In the genomic region with DNA sequence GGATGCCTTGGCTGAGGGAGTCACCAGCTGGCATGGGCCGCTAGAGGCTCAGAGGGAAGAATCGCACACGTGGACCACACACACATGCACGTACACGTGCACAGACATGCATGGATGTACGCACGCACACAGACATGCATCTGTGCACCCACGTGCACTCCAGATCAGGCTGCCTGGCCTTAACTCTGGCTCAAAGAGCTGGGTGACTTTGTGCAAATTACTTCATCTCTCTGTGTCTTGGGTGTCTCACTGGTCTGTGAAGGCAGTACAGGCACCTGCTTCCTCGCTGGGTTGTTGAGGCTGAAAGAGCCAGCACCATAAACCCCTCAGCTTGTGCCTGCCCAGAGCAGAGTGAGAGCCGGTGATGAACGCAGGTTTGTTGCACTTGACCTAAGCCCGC, we compare ENCODE assay signal across 25 cellular contexts. TPM values are rescaled to one million over a fixed set of nuclear protein-coding genes. Genes with fewer than 3 reads are reported as not detected.
DNase-seq lines count a peak whose midpoint lies in the region; ATAC-seq, FAIRE-seq and TF ChIP-seq lines count a peak whose summit lies in the region.
"Had no signal": no experiment of that assay in that cellular context is flagged by ENCODE, and none has a peak within 500 bp of the region (broad histone marks: within the 10 kb centered on the region; RNA-seq: fewer than 3 reads in every experiment).

No MANE protein-coding gene starts in this region.

- intact Hi-C loops in CD8-positive, alpha-beta T cell (cut with DNase I, micrococcal nuclease) = no loop called here
- intact Hi-C loops in activated CD4-positive, alpha-beta memory T cell treated with anti-CD3 and anti-CD28 coated beads for 36 hours (cut with micrococcal nuclease) = loop anchor here (1.0 kb wide), 3 partner anchors 7 to 57 kb away; no protein-coding TSS in a partner anchor

- 0 out of 2 replicates have a peak overlapping the region, but pooled peaks have one; percentile 63 for H2BK15ac ChIP-seq in H1 (ENCODE audit: low read length)

- ATAC-seq in CD8-positive, alpha-beta T cell = no peak
- ATAC-seq in HG02798 (IDR thresholded peaks at IDR 0.05; ENCODE audit: poor library complexity, unreplicated experiment) = no peak
- ATAC-seq: left lobe of liver, pancreas had no signal

- no peak overlapping the region for H4K91ac ChIP-seq in H1 (replicated peaks; ENCODE audit: insufficient read length, low read length)

- no peak overlapping the region for H4K8ac ChIP-seq in H1 (ENCODE audit: extremely low read depth, insufficient read depth, low read length)

- POLR2A ChIA-PET in CD8-positive, alpha-beta T cell (lab: Charles Lee) = interaction anchor here (2.6 kb wide), 1 partner anchor 42 kb away, joined by 15 read pairs; no protein-coding TSS in a partner anchor
- POLR2A ChIA-PET in activated CD4-positive, alpha-beta memory T cell treated with anti-CD3 and anti-CD28 coated beads for 36 hours (lab: Charles Lee) = interaction anchor here (0.7 to 3.9 kb wide), 14 partner anchors 10 to 163 kb away, joined by 3 to 99 read pairs (median 4); a partner anchor contains a TSS
- POLR2A ChIA-PET in H1 (lab: Charles Lee; ENCODE audit: partially characterized antibody) = interaction anchor here (1.2 kb wide), 1 partner anchor 11 kb away, joined by 3 read pairs; no protein-coding TSS in a partner anchor

- no peaks in the 10 kb centered on the region for H3K27me3 ChIP-seq in CD8-positive, alpha-beta T cell (ENCODE audit: insufficient read depth, low read length)
- H3K27me3 ChIP-seq in H1 (replicated peaks in 1 of 4; ENCODE audit: control insufficient read depth in 3 of 4, extremely low read depth in 1 of 4, insufficient read depth in 3 of 4, low read length in 3 of 4) = peaks cover 0 to 17% (median 6%) of the 10 kb centered on the region in 4 experiments; a peak in 5 of 7 replicates
- peaks cover 10% of the 10 kb centered on the region for H3K27me3 ChIP-seq in GM23248 (replicated peaks; ENCODE audit: insufficient read depth)
- H3K27me3 ChIP-seq: ascending aorta, pancreas, right atrium auricular region had no signal

- H3K4me3 ChIP-seq in CD8-positive, alpha-beta T cell (ENCODE audit: low read depth, low read length) = no peak overlapping the region
- H3K4me3 ChIP-seq in H1 (ENCODE audit: extremely low read depth in 1 of 4, insufficient read depth in 2 of 4, low read depth in 3 of 4, low read length in 4 of 4) (no peak overlapping the region), GM23248 (no peak overlapping the region)
- H3K4me3 ChIP-seq: ascending aorta, dorsolateral prefrontal cortex, heart right ventricle, pancreas, right atrium auricular region had no signal

- DNase-seq in DMS 273 (lab: John Stamatoyannopoulos, UW; ENCODE audit: unreplicated experiment) = peak; percentile 22
- DNase-seq in DMS 273 treated with DMSO at 0.1 percent for 48 hours (lab: John Stamatoyannopoulos, UW) = no peak
- DNase-seq in CD8-positive, alpha-beta T cell = no peak
- DNase-seq in activated CD4-positive, alpha-beta memory T cell treated with anti-CD3 and anti-CD28 coated beads for 36 hours = no peak
- no peak for DNase-seq in H1 (ENCODE audit: low read depth in 1 of 2, low spot score in 2 of 2)
- DNase-seq in NCI-H2227 (lab: John Stamatoyannopoulos, UW; ENCODE audit: unreplicated experiment) = no peak
- no peak for DNase-seq in GM23248
- DNase-seq: activated effector memory CD4-positive, alpha-beta T cell treated with anti-CD3 and anti-CD28 coated beads, Interleukin-2, amount 50 U/mL, for 16 hours; caudate nucleus; dorsolateral prefrontal cortex; H7; heart right ventricle; NCI-H1417 treated with DMSO at 0.1 percent for 48 hours; NCI-H524 treated with DMSO at 0.1 percent for 48 hours; pancreas; SK-N-SH had no signal

- WGBS in H1 (ENCODE audit: extremely low coverage in 1 of 2, insufficient coverage in 1 of 2, insufficient read length in 1 of 2, insufficient replicate concordance in 2 of 2, low coverage in 1 of 2, low lambda C conversion rate in 2 of 2, missing lambda C conversion rate in 1 of 2), 2 experiments = 93% methylated on average over 12 of the region's 12 CpGs; no CpG with 5 or more reads in 1 of the 2 experiments
- 56 to 70% methylated on average over 12 of the region's 12 CpGs for WGBS in GM23248 (ENCODE audit: low coverage in 1 of 2, low lambda C conversion rate in 2 of 2, missing lambda C conversion rate in 2 of 2), 2 experiments

- no peaks in the 10 kb centered on the region for H3K36me3 ChIP-seq in CD8-positive, alpha-beta T cell (ENCODE audit: insufficient read depth, low read length)
- no peaks in the 10 kb centered on the region for H3K36me3 ChIP-seq in H1 (ENCODE audit: control insufficient read depth in 2 of 4, insufficient read depth in 4 of 4, low read length in 3 of 4)
- H3K36me3 ChIP-seq in GM23248 (ENCODE audit: low read depth) = no peaks in the 10 kb centered on the region
- H3K36me3 ChIP-seq: ascending aorta, heart right ventricle, pancreas, right atrium auricular region had no signal

- H3K9me3 Mint-ChIP-seq in CD8-positive, alpha-beta T cell = no peaks in the 10 kb centered on the region
- no peaks in the 10 kb centered on the region for H3K9me3 Mint-ChIP-seq in activated CD4-positive, alpha-beta memory T cell treated with anti-CD3 and anti-CD28 coated beads for 36 hours
- H3K9me3 Mint-ChIP-seq: nephron, type B pancreatic cell had no signal

- H3K4me2 ChIP-seq in H1 (ENCODE audit: insufficient read depth in 1 of 2, low read depth in 2 of 2, low read length in 2 of 2) (no peak overlapping the region), GM23248 (ENCODE audit: unreplicated experiment) (no peak overlapping the region)
- H3K4me2 ChIP-seq: SK-N-SH had no signal

- H4K5ac ChIP-seq in H1 (ENCODE audit: insufficient read length, low read depth, low read length) = no peak overlapping the region

- H3F3A ChIP-seq in GM23248 (ENCODE audit: insufficient read depth) = no peaks in the 10 kb centered on the region

- TF ChIP-seq CTCF in CD8-positive, alpha-beta T cell (IDR thresholded peaks at IDR 0.05) = no peak
- no peak for TF ChIP-seq CTCF in H1 (IDR thresholded peaks at IDR 0.05; ENCODE audit: control extremely low read depth in 1 of 3, insufficient read depth in 1 of 3, low read depth in 1 of 3, low read length in 3 of 3)

- no peak overlapping the region for H2BK20ac ChIP-seq in H1 (ENCODE audit: low read length)

- H3K9me3 ChIP-seq in CD8-positive, alpha-beta T cell (ENCODE audit: low read length) = no peaks in the 10 kb centered on the region
- H3K9me3 ChIP-seq in H1 (ENCODE audit: insufficient read depth in 2 of 2, low read depth in 1 of 2, low read length in 1 of 2) = no peaks in the 10 kb centered on the region
- no peaks in the 10 kb centered on the region for H3K9me3 ChIP-seq in GM23248 (ENCODE audit: low read depth)
- H3K9me3 ChIP-seq: ascending aorta, heart right ventricle, pancreas, right atrium auricular region, SK-N-SH had no signal

- no peak overlapping the region for H3K23ac ChIP-seq in H1 (ENCODE audit: insufficient read length)

- H2AK5ac ChIP-seq in H1 (ENCODE audit: low read depth, low read length) = no peak overlapping the region

- H3K14ac ChIP-seq in H1 (ENCODE audit: insufficient read length) = no peak overlapping the region

- no peak overlapping the region for H2BK5ac ChIP-seq in H1 (ENCODE audit: low read depth, low read length)

- H3K4me1 ChIP-seq in CD8-positive, alpha-beta T cell (ENCODE audit: insufficient read depth, low read length) = peaks cover 39% of the 10 kb centered on the region
- H3K4me1 ChIP-seq in H1 (replicated peaks in 1 of 4; ENCODE audit: control insufficient read depth in 3 of 4, insufficient read depth in 4 of 4, low read length in 3 of 4) (peaks cover 0 to 3% (median 2%) of the 10 kb centered on the region in 4 experiments; a peak in 3 of 7 replicates), GM23248 (ENCODE audit: insufficient read depth) (no peaks in the 10 kb centered on the region)
- H3K4me1 ChIP-seq: ascending aorta, pancreas, right atrium auricular region had no signal

- H3K18ac ChIP-seq in H1 (ENCODE audit: extremely low read depth, low read length) = no peak overlapping the region

- H3K4ac ChIP-seq in H1 (replicated peaks; ENCODE audit: insufficient read length, low read depth, low read length) = no peak overlapping the region

- peaks cover 31% of the 10 kb centered on the region for H3K4me1 Mint-ChIP-seq in CD8-positive, alpha-beta T cell (ENCODE audit: low read depth)
- peaks cover 69% of the 10 kb centered on the region for H3K4me1 Mint-ChIP-seq in activated CD4-positive, alpha-beta memory T cell treated with anti-CD3 and anti-CD28 coated beads for 36 hours (ENCODE audit: low read depth)

- H3K27ac ChIP-seq in CD8-positive, alpha-beta T cell (ENCODE audit: low read depth, low read length) = peak overlapping the region; percentile 77
- H3K27ac ChIP-seq in H1 (ENCODE audit: low read depth, low read length) (no peak overlapping the region), GM23248 (no peak overlapping the region)
- H3K27ac ChIP-seq: 22Rv1, ascending aorta, dorsolateral prefrontal cortex, pancreas, right atrium auricular region had no signal

- CTCF ChIA-PET in CD8-positive, alpha-beta T cell (lab: Charles Lee) = no interaction called here
- CTCF ChIA-PET in activated CD4-positive, alpha-beta memory T cell treated with anti-CD3 and anti-CD28 coated beads for 36 hours (lab: Charles Lee) = interaction anchor here (0.6 to 5.2 kb wide), 5 partner anchors 14 to 118 kb away, joined by 3 to 91 read pairs (median 24); no protein-coding TSS in a partner anchor
- CTCF ChIA-PET in H1 (lab: Charles Lee; ENCODE audit: partially characterized antibody) = interaction anchor here (1.5 to 2.1 kb wide), 3 partner anchors 19 to 46 kb away, joined by 4 to 9 read pairs (median 5); no protein-coding TSS in a partner anchor

- H4K20me1 ChIP-seq in H1 (replicated peaks in 1 of 2; ENCODE audit: control insufficient read depth in 1 of 2, insufficient read depth in 2 of 2, low read length in 2 of 2) = peaks cover 0 to 2% of the 10 kb centered on the region in 2 experiments
- no peaks in the 10 kb centered on the region for H4K20me1 ChIP-seq in GM23248 (ENCODE audit: insufficient read depth)

- H3K79me1 ChIP-seq in H1 (ENCODE audit: low read depth, low read length) = no peaks in the 10 kb centered on the region

- H3K36me3 Mint-ChIP-seq in CD8-positive, alpha-beta T cell = no peaks in the 10 kb centered on the region
- H3K36me3 Mint-ChIP-seq in activated CD4-positive, alpha-beta memory T cell treated with anti-CD3 and anti-CD28 coated beads for 36 hours = peaks cover 17% of the 10 kb centered on the region
- H3K36me3 Mint-ChIP-seq: type B pancreatic cell had no signal

- TF ChIP-seq EP300 in H1 (IDR thresholded peaks at IDR 0.05; ENCODE audit: borderline replicate concordance in 1 of 2, low read depth in 2 of 2, low read length in 2 of 2) = no peak

- TF ChIP-seq POLR2A in H1 (IDR thresholded peaks at IDR 0.05; ENCODE audit: control extremely low read depth in 1 of 2, low read depth in 2 of 2, low read length in 2 of 2) = no peak

- no peaks in the 10 kb centered on the region for H3K23me2 ChIP-seq in H1 (ENCODE audit: low read depth, low read length)

- H3K79me2 ChIP-seq in H1 (ENCODE audit: control insufficient read depth in 1 of 2, insufficient read depth in 2 of 2, low read length in 2 of 2) (no peaks in the 10 kb centered on the region), GM23248 (ENCODE audit: insufficient read depth) (no peaks in the 10 kb centered on the region)

- TF ChIP-seq RAD21 in H1 (IDR thresholded peaks at IDR 0.05 in 1 of 2, conservative IDR thresholded peaks at IDR 0.05 in 1 of 2; ENCODE audit: low read depth in 2 of 2, low read length in 2 of 2) = no peak

- H2AFZ ChIP-seq in H1 (ENCODE audit: low read length) (no peak overlapping the region), GM23248 (no peak overlapping the region)

- in situ Hi-C loops in GM23248 (cut with MboI) = no loop called here

- H3K56ac ChIP-seq in H1 (replicated peaks; ENCODE audit: insufficient read length, low read depth, low read length) = no peak overlapping the region

- H2BK12ac ChIP-seq in H1 (ENCODE audit: low read depth, low read length) = no peak overlapping the region

- H3K27ac Mint-ChIP-seq in CD8-positive, alpha-beta T cell = peak overlapping the region; percentile 27
- peak overlapping the region; percentile 91 for H3K27ac Mint-ChIP-seq in activated CD4-positive, alpha-beta memory T cell treated with anti-CD3 and anti-CD28 coated beads for 36 hours
- H3K27ac Mint-ChIP-seq: nephron, type B pancreatic cell had no signal

- no peak overlapping the region for H2BK120ac ChIP-seq in H1 (replicated peaks; ENCODE audit: low read depth, low read length)

- H3K9ac ChIP-seq in H1 (replicated peaks in 1 of 4; ENCODE audit: extremely low read depth in 1 of 4, low read depth in 3 of 4, low read length in 3 of 4) (no peak overlapping the region), GM23248 (no peak overlapping the region)
- H3K9ac ChIP-seq: SK-N-SH had no signal

- no peak overlapping the region for H3K4me3 Mint-ChIP-seq in CD8-positive, alpha-beta T cell
- no peak overlapping the region for H3K4me3 Mint-ChIP-seq in activated CD4-positive, alpha-beta memory T cell treated with anti-CD3 and anti-CD28 coated beads for 36 hours
- H3K4me3 Mint-ChIP-seq: nephron, type B pancreatic cell had no signal

- FAIRE-seq in H1 (lab: Jason Lieb, UNC) = no peak
- FAIRE-seq: pancreas had no signal

- no peaks in the 10 kb centered on the region for H3K27me3 Mint-ChIP-seq in CD8-positive, alpha-beta T cell (ENCODE audit: low read depth)
- peaks cover 2% of the 10 kb centered on the region for H3K27me3 Mint-ChIP-seq in activated CD4-positive, alpha-beta memory T cell treated with anti-CD3 and anti-CD28 coated beads for 36 hours

- H3K9me2 ChIP-seq in GM23248 (ENCODE audit: insufficient read depth) = no peaks in the 10 kb centered on the region
- H3K9me2 ChIP-seq: SK-N-SH had no signal

RNA-seq across cellular contexts. Expression of a gene that starts 28.7 kb away (rescaled TPM):
- total RNA-seq in CD8-positive, alpha-beta T cell = under 1 TPM; 0.27 to 0.58 TPM
- total RNA-seq in activated CD4-positive, alpha-beta memory T cell treated with anti-CD3 and anti-CD28 coated beads for 36 hours = 10 to 100 TPM; 39.9 to 42.1 TPM
- total RNA-seq in H1 (2021; fragmentation: NEBNext Ultra II Directional; extraction: Animal tissue kit (Norgen Biotek cat#: 25700)) = not detected in 2 replicates
- 0.02 and 0.05 TPM in 2 replicates for polyA plus RNA-seq in H1 (2011; rRNA removed)
- 0.06 TPM for polyA plus RNA-seq in H1 (2011; cell fraction: cytosol; rRNA removed)
- 0.19 TPM for polyA plus RNA-seq in H1 (2011; cell fraction: nucleus; rRNA removed)
- 0.13 to 0.27 TPM (median 0.19 TPM) in 4 replicates for polyA plus RNA-seq in H1 (2012, experiment 1 of 2)
- polyA plus RNA-seq in H1 (2012, experiment 2 of 2) = 0.09 TPM
- 0.02 TPM for polyA plus RNA-seq in H1 (2013, experiment 1 of 2)
- polyA plus RNA-seq in H1 (2013, experiment 2 of 2) = 0.02 TPM
- polyA minus RNA-seq in H1 (2011; rRNA and poly(A)+ RNA removed) = not detected in 2 replicates
- polyA minus RNA-seq in H1 (2011; cell fraction: cytosol; rRNA and poly(A)+ RNA removed) = not detected
- not detected for polyA minus RNA-seq in H1 (2011; cell fraction: nucleus; rRNA and poly(A)+ RNA removed)
- total RNA-seq in GM23248 (2014; rRNA removed; shearing (Covaris generic)) = not detected in 2 replicates
- polyA plus RNA-seq in GM23248 (2016; fragmentation: Nextera tagmentation; extraction: Ambion mirVana) = 0.05 and 0.08 TPM in 2 replicates
- total RNA-seq: ascending aorta, dorsolateral prefrontal cortex, H7, heart right ventricle, MCF 10A, right atrium auricular region, RPMI7951 had no signal
- polyA plus RNA-seq: heart right ventricle, SK-N-SH had no signal

RNA-seq across cellular contexts. Expression of a gene that starts 29.3 kb away (rescaled TPM):
- 10 to 100 TPM; 18.6 to 22.8 TPM for total RNA-seq in CD8-positive, alpha-beta T cell
- total RNA-seq in activated CD4-positive, alpha-beta memory T cell treated with anti-CD3 and anti-CD28 coated beads for 36 hours = 10 to 100 TPM; 46.0 to 47.3 TPM
- 35.8 and 39.4 TPM in 2 replicates for total RNA-seq in H1 (2021; fragmentation: NEBNext Ultra II Directional; extraction: Animal tissue kit (Norgen Biotek cat#: 25700))
- polyA plus RNA-seq in H1 (2011; rRNA removed) (44.0 and 69.0 TPM in 2 replicates), GM23248 (2016; fragmentation: Nextera tagmentation; extraction: Ambion mirVana) (41.6 and 45.7 TPM in 2 replicates)
- polyA plus RNA-seq in H1 (2011; cell fraction: cytosol; rRNA removed) = 47.9 TPM
- 87.7 TPM for polyA plus RNA-seq in H1 (2011; cell fraction: nucleus; rRNA removed)
- 24.9 to 38.8 TPM (median 38.0 TPM) in 4 replicates for polyA plus RNA-seq in H1 (2012, experiment 1 of 2)
- 36.2 TPM for polyA plus RNA-seq in H1 (2012, experiment 2 of 2)
- polyA plus RNA-seq in H1 (2013, experiment 1 of 2) = 21.4 TPM
- 23.8 TPM for polyA plus RNA-seq in H1 (2013, experiment 2 of 2)
- 22.1 and 45.1 TPM in 2 replicates for polyA minus RNA-seq in H1 (2011; rRNA and poly(A)+ RNA removed)
- 20.6 TPM for polyA minus RNA-seq in H1 (2011; cell fraction: cytosol; rRNA and poly(A)+ RNA removed)
- polyA minus RNA-seq in H1 (2011; cell fraction: nucleus; rRNA and poly(A)+ RNA removed) = 27.7 TPM
- total RNA-seq in GM23248 (2014; rRNA removed; shearing (Covaris generic)) = 54.8 and 59.6 TPM in 2 replicates

Comparison
In these comparisons a context has a peak if more than half of its experiments do, and no peak if none do; other contexts are left out.
1. RNA of a gene that starts 28.7 kb away (total RNA-seq): 39.9 to 42.1 TPM in activated CD4-positive, alpha-beta memory T cell treated with anti-CD3 and anti-CD28 coated beads for 36 hours; 0.27 to 0.58 TPM in CD8-positive, alpha-beta T cell, not detected in H1 and not detected in GM23248; every median in the first group is over 10 times any median in the second.